29 cellular contexts compared by ENCODE assay signal in genomic region chr19:49507803-49508494, GRCh38. TPM values are rescaled to one million over a fixed set of nuclear protein-coding genes. Genes with fewer than 3 reads are reported as not detected.
DNase-seq lines count a peak whose midpoint lies in the region; FAIRE-seq and TF ChIP-seq lines count a peak whose summit lies in the region.
"Had no signal": no experiment of that assay in that cellular context is flagged by ENCODE, and none has a peak within 500 bp of the region (broad histone marks: within the 10 kb centered on the region; RNA-seq: fewer than 3 reads in every experiment).

No MANE protein-coding gene starts in this region.

- H2AFZ ChIP-seq in Karpas-422 (ENCODE audit: low read length) = no peak overlapping the region
- no peak overlapping the region for H2AFZ ChIP-seq in H1 (ENCODE audit: low read length)
- H2AFZ ChIP-seq: parathyroid adenoma had no signal

- no peaks in the 10 kb centered on the region for H3K79me2 ChIP-seq in Karpas-422 (ENCODE audit: low read length)
- no peaks in the 10 kb centered on the region for H3K79me2 ChIP-seq in H1 (ENCODE audit: control insufficient read depth in 1 of 2, insufficient read depth in 2 of 2, low read length in 2 of 2)
- H3K79me2 ChIP-seq: parathyroid adenoma had no signal

- peaks cover 10% of the 10 kb centered on the region for H3K27me3 Mint-ChIP-seq in T-helper 2 cell treated with Interferon-gamma antibody and Interleukin-4, amounts not matched to agents 5 μg/mL and 100 μg/mL, for 36 hours (ENCODE audit: low read depth)
- H3K27me3 Mint-ChIP-seq in progenitor cell of endocrine pancreas = no peaks in the 10 kb centered on the region
- H3K27me3 Mint-ChIP-seq: activated T-cell treated with anti-CD3 and anti-CD28 coated beads, Interleukin-2, amount 50 U/mL, for 24 hours; CD8-positive, alpha-beta memory T cell; T-cell had no signal

- no peak overlapping the region for H2AK5ac ChIP-seq in H1 (ENCODE audit: low read depth, low read length)

- no peak for FAIRE-seq in H1 (lab: Jason Lieb, UNC)
- FAIRE-seq: GM12891, RCC 7860, urothelium cell line had no signal

- H3K36me3 ChIP-seq in Karpas-422 (ENCODE audit: insufficient read depth, low read length) (no peaks in the 10 kb centered on the region), H1 (ENCODE audit: control insufficient read depth in 2 of 4, insufficient read depth in 4 of 4, low read length in 3 of 4) (no peaks in the 10 kb centered on the region)
- H3K36me3 ChIP-seq: left ventricle myocardium inferior, right atrium auricular region had no signal

- TF ChIP-seq POLR2A in H1 (IDR thresholded peaks at IDR 0.05; ENCODE audit: control extremely low read depth in 1 of 2, low read depth in 2 of 2, low read length in 2 of 2) = no peak

- H3K9me2 ChIP-seq in Karpas-422 (replicated peaks; ENCODE audit: insufficient read depth, low read length) = no peaks in the 10 kb centered on the region

- H3K23ac ChIP-seq in H1 (ENCODE audit: insufficient read length) = no peak overlapping the region

- H3K27me3 ChIP-seq in Karpas-422 (ENCODE audit: low read length) (no peaks in the 10 kb centered on the region), H1 (replicated peaks in 1 of 4; ENCODE audit: control insufficient read depth in 3 of 4, extremely low read depth in 1 of 4, insufficient read depth in 3 of 4, low read length in 3 of 4) (no peaks in the 10 kb centered on the region; a peak in 1 of 7 replicates)
- H3K27me3 ChIP-seq: body of pancreas, right atrium auricular region had no signal

- no peaks in the 10 kb centered on the region for H3K79me1 ChIP-seq in H1 (ENCODE audit: low read depth, low read length)

- H3K27ac ChIP-seq in Karpas-422 (ENCODE audit: low read length) (no peak overlapping the region), H1 (ENCODE audit: low read depth, low read length) (no peak overlapping the region)
- H3K27ac ChIP-seq: body of pancreas, dorsolateral prefrontal cortex, left ventricle myocardium inferior, parathyroid adenoma, right atrium auricular region had no signal

- 91% methylated on average over 12 of the region's 12 CpGs; no CpG with 5 or more reads in 1 of the 2 experiments for whole genome bisulfite sequencing in H1 (ENCODE audit: extremely low coverage in 1 of 2, insufficient coverage in 1 of 2, insufficient read length in 1 of 2, insufficient replicate concordance in 2 of 2, low coverage in 1 of 2, low lambda C conversion rate in 2 of 2, missing lambda C conversion rate in 1 of 2), 2 experiments

- H2BK12ac ChIP-seq in H1 (ENCODE audit: low read depth, low read length) = peak overlapping the region; percentile 80; the same call in 1 of the 2 replicates

- no peak overlapping the region for H3K56ac ChIP-seq in H1 (replicated peaks; ENCODE audit: insufficient read length, low read depth, low read length)

- H3K23me2 ChIP-seq in H1 (ENCODE audit: low read depth, low read length) = no peaks in the 10 kb centered on the region

- DNase-seq in T-helper 2 cell treated with Interferon-gamma antibody and Interleukin-4, amounts not matched to agents 5 μg/mL and 100 μg/mL, for 36 hours (ENCODE audit: low spot score) = no peak
- no peak for DNase-seq in T-helper 2 cell
- DNase-seq in Karpas-422 = peak; percentile 79
- DNase-seq in H1 (ENCODE audit: low read depth in 1 of 2, low spot score in 2 of 2) = no peak
- DNase-seq in progenitor cell of endocrine pancreas (ENCODE audit: low spot score, unreplicated experiment) = no peak
- DNase-seq in NCI-H524 treated with DMSO at 0.1 percent for 48 hours (lab: John Stamatoyannopoulos, UW) = no peak
- DNase-seq in KBM-7 = no peak
- no peak for DNase-seq in NCI-H748 treated with DMSO at 0.1 percent for 48 hours (lab: John Stamatoyannopoulos, UW)
- DNase-seq: activated naive CD4-positive, alpha-beta T cell treated with Interleukin-2 at 50 U/mL for 16 hours; activated T-cell treated with anti-CD3 and anti-CD28 coated beads, Interleukin-2, amount 50 U/mL, for 24 hours; body of pancreas; CD8-positive, alpha-beta memory T cell; cerebellar nuclear complex; DMS 273 treated with DMSO at 0.1 percent for 48 hours; dorsolateral prefrontal cortex; EL; islet precursor cell; left ventricle myocardium inferior; NCI-H1048; NCI-H1694 treated with DMSO at 0.1 percent for 48 hours; NCI-H526 treated with DMSO at 0.1 percent for 48 hours; SIG-M5; T-cell had no signal

- H4K20me1 ChIP-seq in Karpas-422 (ENCODE audit: insufficient read depth, low read depth, low read length) = no peaks in the 10 kb centered on the region
- H4K20me1 ChIP-seq in H1 (replicated peaks in 1 of 2; ENCODE audit: control insufficient read depth in 1 of 2, insufficient read depth in 2 of 2, low read length in 2 of 2) = no peaks in the 10 kb centered on the region

- H2BK120ac ChIP-seq in H1 (replicated peaks; ENCODE audit: low read depth, low read length) = no peak overlapping the region

- H4K8ac ChIP-seq in H1 (ENCODE audit: extremely low read depth, insufficient read depth, low read length) = no peak overlapping the region; the same call in 1 of the 2 replicates

- H2BK20ac ChIP-seq in H1 (ENCODE audit: low read length) = no peak overlapping the region

- no peak overlapping the region for H3K18ac ChIP-seq in H1 (ENCODE audit: extremely low read depth, low read length)

- H3K4ac ChIP-seq in H1 (replicated peaks; ENCODE audit: insufficient read length, low read depth, low read length) = no peak overlapping the region

- POLR2A ChIA-PET in H1 (lab: Charles Lee; ENCODE audit: partially characterized antibody) = interaction anchor here (0.8 to 4.2 kb wide), 6 partner anchors 19 to 73 kb away, joined by 3 to 18 read pairs (median 4); partner anchors contain the start of genes ALDH16A1, NOSIP, PRRG2 and RPL13A

- CTCF ChIA-PET in H1 (lab: Charles Lee; ENCODE audit: partially characterized antibody) = interaction anchor here (0.9 to 2.9 kb wide), 5 partner anchors 13 to 62 kb away, joined by 3 to 23 read pairs (median 4); no protein-coding TSS in a partner anchor

- H2BK5ac ChIP-seq in H1 (ENCODE audit: low read depth, low read length) = no peak overlapping the region

- no peak for TF ChIP-seq EP300 in H1 (IDR thresholded peaks at IDR 0.05; ENCODE audit: borderline replicate concordance in 1 of 2, low read depth in 2 of 2, low read length in 2 of 2)

- H3K27ac Mint-ChIP-seq in T-helper 2 cell treated with Interferon-gamma antibody and Interleukin-4, amounts not matched to agents 5 μg/mL and 100 μg/mL, for 36 hours = peak overlapping the region; percentile 70
- H3K27ac Mint-ChIP-seq in progenitor cell of endocrine pancreas = peak overlapping the region; percentile 33
- H3K27ac Mint-ChIP-seq: activated T-cell treated with anti-CD3 and anti-CD28 coated beads, Interleukin-2, amount 50 U/mL, for 24 hours had no signal

- H3K4me2 ChIP-seq in Karpas-422 (ENCODE audit: low read depth, low read length, poor library complexity, severe bottlenecking) = no peak overlapping the region
- no peak overlapping the region for H3K4me2 ChIP-seq in H1 (ENCODE audit: insufficient read depth in 1 of 2, low read depth in 2 of 2, low read length in 2 of 2)

- no peak overlapping the region for H2BK15ac ChIP-seq in H1 (ENCODE audit: low read length)

- H3K9me3 Mint-ChIP-seq in T-helper 2 cell treated with Interferon-gamma antibody and Interleukin-4, amounts not matched to agents 5 μg/mL and 100 μg/mL, for 36 hours = no peaks in the 10 kb centered on the region
- H3K9me3 Mint-ChIP-seq in progenitor cell of endocrine pancreas (ENCODE audit: low read depth) = no peaks in the 10 kb centered on the region
- H3K9me3 Mint-ChIP-seq: activated T-cell treated with anti-CD3 and anti-CD28 coated beads, Interleukin-2, amount 50 U/mL, for 24 hours; CD8-positive, alpha-beta memory T cell; T-cell had no signal

- H3K4me3 ChIP-seq in Karpas-422 (ENCODE audit: low read length) (no peak overlapping the region), H1 (ENCODE audit: extremely low read depth in 1 of 4, insufficient read depth in 2 of 4, low read depth in 3 of 4, low read length in 4 of 4) (no peak overlapping the region)
- H3K4me3 ChIP-seq: body of pancreas, dorsolateral prefrontal cortex, left ventricle myocardium inferior, right atrium auricular region had no signal

- H4K91ac ChIP-seq in H1 (replicated peaks; ENCODE audit: insufficient read length, low read length) = no peak overlapping the region

- no peak overlapping the region for H3K4me3 Mint-ChIP-seq in T-helper 2 cell treated with Interferon-gamma antibody and Interleukin-4, amounts not matched to agents 5 μg/mL and 100 μg/mL, for 36 hours
- H3K4me3 Mint-ChIP-seq in progenitor cell of endocrine pancreas (ENCODE audit: low read depth) = no peak overlapping the region
- H3K4me3 Mint-ChIP-seq: activated T-cell treated with anti-CD3 and anti-CD28 coated beads, Interleukin-2, amount 50 U/mL, for 24 hours; T-cell had no signal

- TF ChIP-seq RAD21 in H1 (IDR thresholded peaks at IDR 0.05 in 1 of 2, conservative IDR thresholded peaks at IDR 0.05 in 1 of 2; ENCODE audit: low read depth in 2 of 2, low read length in 2 of 2) = no peak

- TF ChIP-seq CTCF in H1 (IDR thresholded peaks at IDR 0.05; ENCODE audit: control extremely low read depth in 1 of 3, insufficient read depth in 1 of 3, low read depth in 1 of 3, low read length in 3 of 3) (no peak), progenitor cell of endocrine pancreas (IDR thresholded peaks at IDR 0.05; ENCODE audit: unreplicated experiment) (no peak)

- H3K4me1 Mint-ChIP-seq in T-helper 2 cell treated with Interferon-gamma antibody and Interleukin-4, amounts not matched to agents 5 μg/mL and 100 μg/mL, for 36 hours (ENCODE audit: low read depth) = peaks cover 24% of the 10 kb centered on the region
- H3K4me1 Mint-ChIP-seq in progenitor cell of endocrine pancreas (ENCODE audit: low read depth) = peaks cover 15% of the 10 kb centered on the region

- no peaks in the 10 kb centered on the region for H3K36me3 Mint-ChIP-seq in T-helper 2 cell treated with Interferon-gamma antibody and Interleukin-4, amounts not matched to agents 5 μg/mL and 100 μg/mL, for 36 hours (ENCODE audit: low read depth)
- H3K36me3 Mint-ChIP-seq in progenitor cell of endocrine pancreas (ENCODE audit: insufficient read depth) = no peaks in the 10 kb centered on the region
- H3K36me3 Mint-ChIP-seq: T-cell had no signal

- no peak overlapping the region for H3K14ac ChIP-seq in H1 (ENCODE audit: insufficient read length)

- H4K5ac ChIP-seq in H1 (ENCODE audit: insufficient read length, low read depth, low read length) = no peak overlapping the region

- H3K9me3 ChIP-seq in Karpas-422 (ENCODE audit: low read length) (no peaks in the 10 kb centered on the region), H1 (ENCODE audit: insufficient read depth in 2 of 2, low read depth in 1 of 2, low read length in 1 of 2) (no peaks in the 10 kb centered on the region)
- H3K9me3 ChIP-seq: body of pancreas, left ventricle myocardium inferior, right atrium auricular region had no signal

- H3K4me1 ChIP-seq in Karpas-422 (ENCODE audit: low read length) (peaks cover 24% of the 10 kb centered on the region), H1 (replicated peaks in 1 of 4; ENCODE audit: control insufficient read depth in 3 of 4, insufficient read depth in 4 of 4, low read length in 3 of 4) (peaks cover 0 to 4% (median 2%) of the 10 kb centered on the region in 4 experiments; a peak in 4 of 7 replicates)

- in situ Hi-C loops in KBM-7 (cut with MboI; ENCODE audit: low pct_unique_long_range_greater_than_20kb, low sequenced_read_pairs) = no loop called here

- H3K9ac ChIP-seq in Karpas-422 (ENCODE audit: low read length) (0 out of 2 replicates have a peak overlapping the region, but pooled peaks have one; percentile 0), H1 (replicated peaks in 1 of 4; ENCODE audit: extremely low read depth in 1 of 4, low read depth in 3 of 4, low read length in 3 of 4) (0 out of 7 replicates have a peak overlapping the region, but pooled peaks of 1 of the 4 experiments have one; percentile 24)
- H3K9ac ChIP-seq: parathyroid adenoma had no signal

RNA-seq across cellular contexts. Expression of gene FCGRT, which starts 4.5 kb away (rescaled TPM):
- total RNA-seq in Karpas-422 (2014; rRNA removed; shearing (Covaris generic); ENCODE audit: low replicate concordance) = 1.8 and 3.5 TPM in 2 replicates
- 43.4 and 46.5 TPM in 2 replicates for total RNA-seq in H1 (2021; fragmentation: NEBNext Ultra II Directional; extraction: Animal tissue kit (Norgen Biotek cat#: 25700))
- 41.2 and 66.7 TPM in 2 replicates for polyA plus RNA-seq in H1 (2011; rRNA removed)
- polyA plus RNA-seq in H1 (2011; cell fraction: cytosol; rRNA removed) = 29.0 TPM
- 104 TPM for polyA plus RNA-seq in H1 (2011; cell fraction: nucleus; rRNA removed)
- polyA plus RNA-seq in H1 (2012, experiment 1 of 2) = 31.3 to 51.7 TPM (median 47.2 TPM) in 4 replicates
- 38.5 TPM for polyA plus RNA-seq in H1 (2012, experiment 2 of 2)
- 52.8 TPM for polyA plus RNA-seq in H1 (2013, experiment 1 of 2)
- polyA plus RNA-seq in H1 (2013, experiment 2 of 2) = 53.7 TPM
- polyA minus RNA-seq in H1 (2011; rRNA and poly(A)+ RNA removed) = 12.9 and 13.9 TPM in 2 replicates
- polyA minus RNA-seq in H1 (2011; cell fraction: cytosol; rRNA and poly(A)+ RNA removed) = 15.7 TPM
- 12.3 TPM for polyA minus RNA-seq in H1 (2011; cell fraction: nucleus; rRNA and poly(A)+ RNA removed)
- 153 and 169 TPM in 2 replicates for total RNA-seq in progenitor cell of endocrine pancreas

RNA-seq across cellular contexts. Expression of gene RPS11, which starts 11.7 kb away (rescaled TPM):
- 6,857 and 9,247 TPM in 2 replicates for total RNA-seq in Karpas-422 (2014; rRNA removed; shearing (Covaris generic); ENCODE audit: low replicate concordance)
- total RNA-seq in H1 (2021; fragmentation: NEBNext Ultra II Directional; extraction: Animal tissue kit (Norgen Biotek cat#: 25700)) = 2,240 and 2,296 TPM in 2 replicates
- polyA plus RNA-seq in H1 (2011; rRNA removed) = 4,988 and 6,072 TPM in 2 replicates
- polyA plus RNA-seq in H1 (2011; cell fraction: cytosol; rRNA removed) = 7,346 TPM
- polyA plus RNA-seq in H1 (2011; cell fraction: nucleus; rRNA removed) = 2,598 TPM
- 4,049 to 4,786 TPM (median 4,319 TPM) in 4 replicates for polyA plus RNA-seq in H1 (2012, experiment 1 of 2)
- 6,913 TPM for polyA plus RNA-seq in H1 (2012, experiment 2 of 2)
- polyA plus RNA-seq in H1 (2013, experiment 1 of 2) = 3,607 TPM
- 3,607 TPM for polyA plus RNA-seq in H1 (2013, experiment 2 of 2)
- 1,118 and 1,125 TPM in 2 replicates for polyA minus RNA-seq in H1 (2011; rRNA and poly(A)+ RNA removed)
- 628 TPM for polyA minus RNA-seq in H1 (2011; cell fraction: cytosol; rRNA and poly(A)+ RNA removed)
- 876 TPM for polyA minus RNA-seq in H1 (2011; cell fraction: nucleus; rRNA and poly(A)+ RNA removed)
- 2,272 and 2,377 TPM in 2 replicates for total RNA-seq in progenitor cell of endocrine pancreas

RNA-seq across cellular contexts. Expression of gene RCN3, which starts 19.9 kb away (rescaled TPM):
- total RNA-seq in Karpas-422 (2014; rRNA removed; shearing (Covaris generic); ENCODE audit: low replicate concordance) = 0.22 TPM in 1 of 2 replicates, not detected in the other
- 18.9 and 19.5 TPM in 2 replicates for total RNA-seq in H1 (2021; fragmentation: NEBNext Ultra II Directional; extraction: Animal tissue kit (Norgen Biotek cat#: 25700))
- 5.8 and 9.4 TPM in 2 replicates for polyA plus RNA-seq in H1 (2011; rRNA removed)
- polyA plus RNA-seq in H1 (2011; cell fraction: cytosol; rRNA removed) = 4.5 TPM
- polyA plus RNA-seq in H1 (2011; cell fraction: nucleus; rRNA removed) = 12.0 TPM
- 7.5 to 13.8 TPM (median 11.7 TPM) in 4 replicates for polyA plus RNA-seq in H1 (2012, experiment 1 of 2)
- 13.0 TPM for polyA plus RNA-seq in H1 (2012, experiment 2 of 2)
- polyA plus RNA-seq in H1 (2013, experiment 1 of 2) = 24.8 TPM
- 27.4 TPM for polyA plus RNA-seq in H1 (2013, experiment 2 of 2)
- 0.69 and 0.83 TPM in 2 replicates for polyA minus RNA-seq in H1 (2011; rRNA and poly(A)+ RNA removed)
- 1.9 TPM for polyA minus RNA-seq in H1 (2011; cell fraction: cytosol; rRNA and poly(A)+ RNA removed)
- 3.3 TPM for polyA minus RNA-seq in H1 (2011; cell fraction: nucleus; rRNA and poly(A)+ RNA removed)
- 43.4 and 58.0 TPM in 2 replicates for total RNA-seq in progenitor cell of endocrine pancreas
- total RNA-seq: A172 had no signal

RNA-seq across cellular contexts. Expression of gene RPL13A, which starts 20.5 kb away (rescaled TPM):
- total RNA-seq in Karpas-422 (2014; rRNA removed; shearing (Covaris generic); ENCODE audit: low replicate concordance) = 6,359 and 8,659 TPM in 2 replicates
- 3,305 and 3,520 TPM in 2 replicates for total RNA-seq in H1 (2021; fragmentation: NEBNext Ultra II Directional; extraction: Animal tissue kit (Norgen Biotek cat#: 25700))
- 8,501 and 8,868 TPM in 2 replicates for polyA plus RNA-seq in H1 (2011; rRNA removed)
- 6,473 TPM for polyA plus RNA-seq in H1 (2011; cell fraction: cytosol; rRNA removed)
- 8,490 TPM for polyA plus RNA-seq in H1 (2011; cell fraction: nucleus; rRNA removed)
- 3,636 to 6,700 TPM (median 4,913 TPM) in 4 replicates for polyA plus RNA-seq in H1 (2012, experiment 1 of 2)
- polyA plus RNA-seq in H1 (2012, experiment 2 of 2) = 4,417 TPM
- polyA plus RNA-seq in H1 (2013, experiment 1 of 2) = 5,169 TPM
- polyA plus RNA-seq in H1 (2013, experiment 2 of 2) = 4,987 TPM
- polyA minus RNA-seq in H1 (2011; rRNA and poly(A)+ RNA removed) = 1,061 and 1,192 TPM in 2 replicates
- 1,493 TPM for polyA minus RNA-seq in H1 (2011; cell fraction: cytosol; rRNA and poly(A)+ RNA removed)
- polyA minus RNA-seq in H1 (2011; cell fraction: nucleus; rRNA and poly(A)+ RNA removed) = 3,411 TPM
- 2,665 and 2,783 TPM in 2 replicates for total RNA-seq in progenitor cell of endocrine pancreas

RNA-seq across cellular contexts. Expression of gene FLT3LG, which starts 33.9 kb away (rescaled TPM):
- 18.8 and 19.3 TPM in 2 replicates for total RNA-seq in Karpas-422 (2014; rRNA removed; shearing (Covaris generic); ENCODE audit: low replicate concordance)
- 1.6 and 2.6 TPM in 2 replicates for total RNA-seq in H1 (2021; fragmentation: NEBNext Ultra II Directional; extraction: Animal tissue kit (Norgen Biotek cat#: 25700))
- 3.2 and 3.9 TPM in 2 replicates for polyA plus RNA-seq in H1 (2011; rRNA removed)
- 2.1 TPM for polyA plus RNA-seq in H1 (2011; cell fraction: cytosol; rRNA removed)
- 2.8 TPM for polyA plus RNA-seq in H1 (2011; cell fraction: nucleus; rRNA removed)
- polyA plus RNA-seq in H1 (2012, experiment 1 of 2) = 1.8 to 3.5 TPM (median 2.2 TPM) in 4 replicates
- polyA plus RNA-seq in H1 (2012, experiment 2 of 2) = 2.4 TPM
- polyA plus RNA-seq in H1 (2013, experiment 1 of 2) = 2.3 TPM
- 2.1 TPM for polyA plus RNA-seq in H1 (2013, experiment 2 of 2)
- polyA minus RNA-seq in H1 (2011; rRNA and poly(A)+ RNA removed) = 0.39 TPM in 1 of 2 replicates, not detected in the other
- not detected for polyA minus RNA-seq in H1 (2011; cell fraction: cytosol; rRNA and poly(A)+ RNA removed)
- polyA minus RNA-seq in H1 (2011; cell fraction: nucleus; rRNA and poly(A)+ RNA removed) = not detected
- 0.96 and 1.1 TPM in 2 replicates for total RNA-seq in progenitor cell of endocrine pancreas

Comparison
In these comparisons a context has a peak if more than half of its experiments do, and no peak if none do; other contexts are left out.
1. RNA of gene RCN3, which starts 19.9 kb away (total RNA-seq): 43.4 to 58.0 TPM in progenitor cell of endocrine pancreas and 18.9 to 19.5 TPM in H1; 0.22 TPM in Karpas-422; every median in the first group is over 10 times any median in the second.